Comparison of ENCODE assay signal across 17 cellular contexts in the genomic region with DNA sequence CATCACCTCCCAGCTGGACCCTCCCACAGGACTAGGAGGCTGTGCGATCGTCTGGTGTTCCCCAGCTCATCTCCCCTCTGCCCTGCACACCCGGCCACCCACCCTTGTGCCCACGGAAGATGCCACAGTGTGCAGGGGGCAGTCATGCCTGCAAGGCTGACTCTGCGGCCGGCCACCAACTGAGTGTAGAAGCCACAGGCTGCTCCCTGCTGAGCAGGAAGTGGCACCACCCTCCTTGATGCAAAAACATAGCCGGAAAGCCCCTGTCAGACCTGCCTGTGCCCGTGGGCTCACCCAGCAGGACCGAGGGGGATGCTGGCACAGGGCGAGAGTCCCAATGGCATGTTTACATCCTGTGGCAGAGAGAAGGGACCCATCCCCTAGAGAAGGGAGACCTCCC. TPM values are rescaled to one million over a fixed set of nuclear protein-coding genes. Genes with fewer than 3 reads are reported as not detected.
DNase-seq lines count a peak whose midpoint lies in the region; ATAC-seq and TF ChIP-seq lines count a peak whose summit lies in the region.
"Had no signal": no experiment of that assay in that cellular context is flagged by ENCODE, and none has a peak within 500 bp of the region (broad histone marks: within the 10 kb centered on the region; RNA-seq: fewer than 3 reads in every experiment).

No MANE protein-coding gene starts in this region.

- H3K4me1 Mint-ChIP-seq in T-cell = peaks cover 0 to 29% (median 23%) of the 10 kb centered on the region in 3 donors

- no peaks in the 10 kb centered on the region for H3K36me3 Mint-ChIP-seq in T-cell

- no peak for TF ChIP-seq CTCF in 22Rv1 (IDR thresholded peaks at IDR 0.05)
- TF ChIP-seq CTCF in mucosa of descending colon (IDR thresholded peaks at IDR 0.05) = no peak

- H3K36me3 ChIP-seq in mucosa of descending colon (ENCODE audit: low read depth) = no peaks in the 10 kb centered on the region
- H3K36me3 ChIP-seq: gastrocnemius medialis, tibial artery had no signal

- peaks cover 6% of the 10 kb centered on the region for H3K4me1 ChIP-seq in mucosa of descending colon (ENCODE audit: low read depth)
- H3K4me1 ChIP-seq: gastrocnemius medialis had no signal

- peak overlapping the region in 2 of 3 donors; percentile 6 to 39 for H3K4me3 Mint-ChIP-seq in T-cell
- H3K4me3 Mint-ChIP-seq: endodermal cell had no signal

- H3K27ac Mint-ChIP-seq in T-cell = peak overlapping the region in 1 of 2 donors; percentile 16
- H3K27ac Mint-ChIP-seq: endodermal cell had no signal

- no peaks in the 10 kb centered on the region for H3K9me3 Mint-ChIP-seq in T-cell
- H3K9me3 Mint-ChIP-seq: endodermal cell had no signal

- CTCF ChIA-PET in T-cell (lab: Charles Lee) = no interaction called here

- DNase-seq in T-cell = peak in 17 of 34 experiments; percentile 8 to 42 (median 26)
- no peak for DNase-seq in mucosa of descending colon
- no peak for DNase-seq in NCI-H226
- no peak for DNase-seq in HK-2 (ENCODE audit: unreplicated experiment)
- DNase-seq in medulla oblongata (ENCODE audit: extremely low spot score) = no peak
- no peak for DNase-seq in NCI-H524 treated with DMSO at 0.1 percent for 48 hours (lab: John Stamatoyannopoulos, UW)
- DNase-seq: activated naive CD4-positive, alpha-beta T cell treated with anti-CD3 and anti-CD28 coated beads, Interleukin-2, amount 50 U/mL, for 16 hours; caudate nucleus; DMS79 treated with DMSO at 0.1 percent for 48 hours; endodermal cell; gastrocnemius medialis; MV-4-11; posterior cingulate gyrus; RPMI8226; tibial artery had no signal

- ATAC-seq in GM18868 (IDR thresholded peaks at IDR 0.05; ENCODE audit: unreplicated experiment) (peak; percentile 74), T-cell (replicated peaks in 1 of 4) (peak; percentile 35 to 75 (median 64)), mucosa of descending colon (peak; percentile 53)
- ATAC-seq: gastrocnemius medialis had no signal

- no peak overlapping the region for H3K4me3 ChIP-seq in mucosa of descending colon
- H3K4me3 ChIP-seq: gastrocnemius medialis, tibial artery had no signal

- H3K27me3 Mint-ChIP-seq in T-cell = peaks cover 18 to 49% of the 10 kb centered on the region in 2 donors

- intact Hi-C loops in mucosa of descending colon (cut with DNase I, micrococcal nuclease) = no loop called here

- H3K9me3 ChIP-seq in mucosa of descending colon = no peaks in the 10 kb centered on the region
- H3K9me3 ChIP-seq: gastrocnemius medialis, tibial artery had no signal

- H3K27ac ChIP-seq in 22Rv1 = peak overlapping the region; percentile 72
- H3K27ac ChIP-seq: gastrocnemius medialis, tibial artery had no signal

- POLR2A ChIA-PET in T-cell (lab: Charles Lee) = no interaction called here

RNA-seq across cellular contexts. Expression of a gene that starts 40.3 kb away (rescaled TPM):
- total RNA-seq in T-cell = 10 to 100 TPM; 33.7 to 97.4 (median 41.2) TPM
- total RNA-seq in mucosa of descending colon = 10 to 100 TPM; 80.5 to 97.4 (median 94.1) TPM

RNA-seq across cellular contexts. Expression of a gene that starts 49.2 kb away (rescaled TPM):
- total RNA-seq in T-cell (under 1 TPM in 1 of 5 donors, not detected in 4; 0.06 TPM), mucosa of descending colon (10 to 100 TPM; 14.4 to 92.8 (median 29.2) TPM)

Comparison
In these comparisons a context has a peak if more than half of its experiments do, and no peak if none do; other contexts are left out.
1. RNA of a gene that starts 49.2 kb away (total RNA-seq): 14.4 to 92.8 TPM in mucosa of descending colon; 0.06 TPM in T-cell; every median in the first group is over 10 times any median in the second.
2. Peak in every context shown above with its lines, with median percentiles within 50 percentile points of each other: ATAC-seq.